7 cellular contexts compared by ENCODE assay signal in the genomic region with DNA sequence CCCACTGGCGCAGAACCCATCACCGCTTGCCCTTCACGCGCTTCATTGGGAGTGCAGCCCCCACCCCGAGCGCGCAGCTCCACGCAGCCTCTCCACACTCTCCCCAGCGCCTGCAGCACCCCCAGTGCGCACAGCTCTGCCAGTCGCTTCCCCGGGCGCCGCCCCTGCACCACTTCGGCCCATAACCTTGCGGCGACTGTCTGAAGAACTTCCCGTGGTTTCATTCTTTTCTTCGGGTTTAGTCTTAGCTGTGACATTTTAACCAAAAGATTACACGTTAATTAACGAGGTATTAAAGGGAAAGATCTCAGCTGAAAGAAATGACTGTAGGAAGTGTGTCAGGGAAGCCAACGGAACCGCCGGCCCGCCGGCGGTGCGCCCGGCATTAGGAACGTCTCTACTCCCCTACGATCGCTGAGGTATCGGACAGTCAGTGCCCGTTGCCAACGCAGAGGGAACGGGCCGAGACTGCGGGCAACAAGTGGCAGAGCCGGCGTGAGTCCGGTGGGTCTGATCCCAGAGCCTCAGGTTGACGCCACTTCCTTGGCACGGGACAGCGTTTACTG. TPM values are rescaled to one million over a fixed set of nuclear protein-coding genes. Genes with fewer than 3 reads are reported as not detected.
DNase-seq lines count a peak whose midpoint lies in the region; ATAC-seq and TF ChIP-seq lines count a peak whose summit lies in the region.
"Not testable (repeated sequence)": the region's sequence is repeated elsewhere in the genome, so short reads cannot be mapped to it uniquely, and the experiment has no call there.

No MANE protein-coding gene starts in this region.

- TF ChIP-seq CTCF in GM12875 (IDR thresholded peaks at IDR 0.05; ENCODE audit: borderline replicate concordance, insufficient read depth, low read depth, low read length): not testable (repeated sequence)

- DNase-seq in NCI-H2171 treated with DMSO at 0.1 percent for 48 hours (lab: John Stamatoyannopoulos, UW) (peak; percentile 45), ecto neural progenitor cell (ENCODE audit: low spot score) (peak; percentile 61), immature natural killer cell (peak in 2 of 3 donors; percentile 5 to 11), posterior cingulate gyrus (peak in 8 of 10 donors; percentile 19 to 88 (median 42))
- DNase-seq in activated CD8-positive, alpha-beta memory T cell treated with anti-CD3 and anti-CD28 coated beads for 24 hours: peak; percentile 67

- H3K36me3 Mint-ChIP-seq in immature natural killer cell: not testable (repeated sequence)

- H3K27me3 Mint-ChIP-seq in immature natural killer cell (ENCODE audit: low read depth in 3 of 3): not testable (repeated sequence)

- H3K4me3 Mint-ChIP-seq in immature natural killer cell: peak overlapping the region; percentile 50 to 77 (median 64)

- intact Hi-C loops in posterior cingulate gyrus (cut with DNase I): not testable (repeated sequence)

- peak overlapping the region; percentile 36 for H3K4me3 ChIP-seq in GM12875 (ENCODE audit: low read depth, low read length)

- not testable (repeated sequence) for H3K9me3 Mint-ChIP-seq in immature natural killer cell

- not testable (repeated sequence) for H3K27ac Mint-ChIP-seq in immature natural killer cell

- H3K4me1 Mint-ChIP-seq in immature natural killer cell: peaks cover 11 to 16% of the 10 kb centered on the region in 2 donors

- ATAC-seq in HG02678 (IDR thresholded peaks at IDR 0.05; ENCODE audit: unreplicated experiment): peak; percentile 42

RNA-seq across cellular contexts. Expression of a gene that starts 0.6 kb away (rescaled TPM):
- polyA plus RNA-seq in immature natural killer cell: not detected

Comparison
In these comparisons a context has a peak if more than half of its experiments do, and no peak if none do; other contexts are left out.
1. Peak in every context shown above with its lines: DNase-seq, ATAC-seq and H3K4me3 ChIP-seq.
2. DNase-seq: peak in every context shown above with its lines; median percentile 67 in activated CD8-positive, alpha-beta memory T cell treated with anti-CD3 and anti-CD28 coated beads for 24 hours; 61 in ecto neural progenitor cell; 45 in NCI-H2171 treated with DMSO at 0.1 percent for 48 hours; 42 in posterior cingulate gyrus; 8 in immature natural killer cell.